In genomic region chr10:100970076-100970913, GRCh38 we compare ENCODE assay signal across 1 cellular context.
TF ChIP-seq lines count a peak whose summit lies in the region.

No MANE protein-coding gene starts in this region.

TF ChIP-seq in GM12878, 131 proteins besides CTCF, POLR2A, EP300 and RAD21:
- TF ChIP-seq IKZF2 (IDR thresholded peaks at IDR 0.05), result no peak
- TF ChIP-seq CREM (IDR thresholded peaks at IDR 0.05; ENCODE audit: low read depth), result no peak
- no peak for TF ChIP-seq SUPT20H (IDR thresholded peaks at IDR 0.05; ENCODE audit: borderline replicate concordance, control insufficient read depth, low read depth, low read length)
- TF ChIP-seq, protein P1, sequence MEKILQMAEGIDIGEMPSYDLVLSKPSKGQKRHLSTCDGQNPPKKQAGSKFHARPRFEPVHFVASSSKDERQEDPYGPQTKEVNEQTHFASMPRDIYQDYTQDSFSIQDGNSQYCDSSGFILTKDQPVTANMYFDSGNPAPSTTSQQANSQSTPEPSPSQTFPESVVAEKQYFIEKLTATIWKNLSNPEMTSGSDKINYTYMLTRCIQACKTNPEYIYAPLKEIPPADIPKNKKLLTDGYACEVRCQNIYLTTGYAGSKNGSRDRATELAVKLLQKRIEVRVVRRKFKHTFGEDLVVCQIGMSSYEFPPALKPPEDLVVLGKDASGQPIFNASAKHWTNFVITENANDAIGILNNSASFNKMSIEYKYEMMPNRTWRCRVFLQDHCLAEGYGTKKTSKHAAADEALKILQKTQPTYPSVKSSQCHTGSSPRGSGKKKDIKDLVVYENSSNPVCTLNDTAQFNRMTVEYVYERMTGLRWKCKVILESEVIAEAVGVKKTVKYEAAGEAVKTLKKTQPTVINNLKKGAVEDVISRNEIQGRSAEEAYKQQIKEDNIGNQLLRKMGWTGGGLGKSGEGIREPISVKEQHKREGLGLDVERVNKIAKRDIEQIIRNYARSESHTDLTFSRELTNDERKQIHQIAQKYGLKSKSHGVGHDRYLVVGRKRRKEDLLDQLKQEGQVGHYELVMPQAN (conservative IDR thresholded peaks at IDR 0.05), result no peak
- TF ChIP-seq, protein P2, sequence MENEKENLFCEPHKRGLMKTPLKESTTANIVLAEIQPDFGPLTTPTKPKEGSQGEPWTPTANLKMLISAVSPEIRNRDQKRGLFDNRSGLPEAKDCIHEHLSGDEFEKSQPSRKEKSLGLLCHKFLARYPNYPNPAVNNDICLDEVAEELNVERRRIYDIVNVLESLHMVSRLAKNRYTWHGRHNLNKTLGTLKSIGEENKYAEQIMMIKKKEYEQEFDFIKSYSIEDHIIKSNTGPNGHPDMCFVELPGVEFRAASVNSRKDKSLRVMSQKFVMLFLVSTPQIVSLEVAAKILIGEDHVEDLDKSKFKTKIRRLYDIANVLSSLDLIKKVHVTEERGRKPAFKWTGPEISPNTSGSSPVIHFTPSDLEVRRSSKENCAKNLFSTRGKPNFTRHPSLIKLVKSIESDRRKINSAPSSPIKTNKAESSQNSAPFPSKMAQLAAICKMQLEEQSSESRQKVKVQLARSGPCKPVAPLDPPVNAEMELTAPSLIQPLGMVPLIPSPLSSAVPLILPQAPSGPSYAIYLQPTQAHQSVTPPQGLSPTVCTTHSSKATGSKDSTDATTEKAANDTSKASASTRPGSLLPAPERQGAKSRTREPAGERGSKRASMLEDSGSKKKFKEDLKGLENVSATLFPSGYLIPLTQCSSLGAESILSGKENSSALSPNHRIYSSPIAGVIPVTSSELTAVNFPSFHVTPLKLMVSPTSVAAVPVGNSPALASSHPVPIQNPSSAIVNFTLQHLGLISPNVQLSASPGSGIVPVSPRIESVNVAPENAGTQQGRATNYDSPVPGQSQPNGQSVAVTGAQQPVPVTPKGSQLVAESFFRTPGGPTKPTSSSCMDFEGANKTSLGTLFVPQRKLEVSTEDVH (IDR thresholded peaks at IDR 0.05; ENCODE audit: low read depth, partially characterized antibody), result no peak
- no peak for TF ChIP-seq ATF2 (IDR thresholded peaks at IDR 0.05; ENCODE audit: low read length)
- TF ChIP-seq ZNF207 (IDR thresholded peaks at IDR 0.05; ENCODE audit: borderline replicate concordance), result no peak
- TF ChIP-seq SP1 (IDR thresholded peaks at IDR 0.05; ENCODE audit: low read depth, low read length), result no peak
- TF ChIP-seq STAT3 (IDR thresholded peaks at IDR 0.05; ENCODE audit: low read depth, low read length), result no peak
- TF ChIP-seq STAT1 (conservative IDR thresholded peaks at IDR 0.05), result no peak
- TF ChIP-seq CHD4 (IDR thresholded peaks at IDR 0.05), result no peak
- TF ChIP-seq, protein P3, sequence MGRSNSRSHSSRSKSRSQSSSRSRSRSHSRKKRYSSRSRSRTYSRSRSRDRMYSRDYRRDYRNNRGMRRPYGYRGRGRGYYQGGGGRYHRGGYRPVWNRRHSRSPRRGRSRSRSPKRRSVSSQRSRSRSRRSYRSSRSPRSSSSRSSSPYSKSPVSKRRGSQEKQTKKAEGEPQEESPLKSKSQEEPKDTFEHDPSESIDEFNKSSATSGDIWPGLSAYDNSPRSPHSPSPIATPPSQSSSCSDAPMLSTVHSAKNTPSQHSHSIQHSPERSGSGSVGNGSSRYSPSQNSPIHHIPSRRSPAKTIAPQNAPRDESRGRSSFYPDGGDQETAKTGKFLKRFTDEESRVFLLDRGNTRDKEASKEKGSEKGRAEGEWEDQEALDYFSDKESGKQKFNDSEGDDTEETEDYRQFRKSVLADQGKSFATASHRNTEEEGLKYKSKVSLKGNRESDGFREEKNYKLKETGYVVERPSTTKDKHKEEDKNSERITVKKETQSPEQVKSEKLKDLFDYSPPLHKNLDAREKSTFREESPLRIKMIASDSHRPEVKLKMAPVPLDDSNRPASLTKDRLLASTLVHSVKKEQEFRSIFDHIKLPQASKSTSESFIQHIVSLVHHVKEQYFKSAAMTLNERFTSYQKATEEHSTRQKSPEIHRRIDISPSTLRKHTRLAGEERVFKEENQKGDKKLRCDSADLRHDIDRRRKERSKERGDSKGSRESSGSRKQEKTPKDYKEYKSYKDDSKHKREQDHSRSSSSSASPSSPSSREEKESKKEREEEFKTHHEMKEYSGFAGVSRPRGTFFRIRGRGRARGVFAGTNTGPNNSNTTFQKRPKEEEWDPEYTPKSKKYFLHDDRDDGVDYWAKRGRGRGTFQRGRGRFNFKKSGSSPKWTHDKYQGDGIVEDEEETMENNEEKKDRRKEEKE (IDR thresholded peaks at IDR 0.05), result no peak
- TF ChIP-seq KAT2A (conservative IDR thresholded peaks at IDR 0.05; ENCODE audit: control insufficient read depth, low read depth, low read length), result no peak
